Comparison of ENCODE assay signal across 19 cellular contexts in genomic region chr3:11385329-11385728, GRCh38.
DNase-seq lines count a peak whose midpoint lies in the region; ATAC-seq and TF ChIP-seq lines count a peak whose summit lies in the region.
"Had no signal": no experiment of that assay in that cellular context is flagged by ENCODE, and none has a peak within 500 bp of the region (broad histone marks: within the 10 kb centered on the region; RNA-seq: fewer than 3 reads in every experiment).

No MANE protein-coding gene starts in this region.

- H3K9ac ChIP-seq in IMR-90 (ENCODE audit: low read depth, low read length) (no peak overlapping the region), smooth muscle cell (ENCODE audit: low read depth) (no peak overlapping the region), H9 (ENCODE audit: extremely low read depth, insufficient read length, low read length) (no peak overlapping the region)

- H3K56ac ChIP-seq in IMR-90 (ENCODE audit: extremely low read depth, insufficient read depth, low read length) (no peak overlapping the region), H9 (ENCODE audit: insufficient read length, low read depth, low read length) (no peak overlapping the region)

- H3F3A ChIP-seq in smooth muscle cell (ENCODE audit: low read depth), result peaks cover 11% of the 10 kb centered on the region

- H3K23me2 ChIP-seq in H9 (ENCODE audit: insufficient read length, low read depth, low read length, poor library complexity, severe bottlenecking), result no peaks in the 10 kb centered on the region

- DNase-seq in IMR-90 (peak; percentile 24), amniotic epithelial cell (ENCODE audit: low read depth) (peak; percentile 17), foreskin fibroblast (peak; percentile 29 to 62), smooth muscle cell (lab: John Stamatoyannopoulos, UW; ENCODE audit: unreplicated experiment) (no peak), H9 (no peak)
- DNase-seq: activated CD4-positive, alpha-beta T cell treated with anti-CD3 and anti-CD28 coated beads, Interleukin-2, amount 50 U/mL, for 4 hours; activated T-cell treated with anti-CD3 and anti-CD28 coated beads, Interleukin-2, amount 50 U/mL, for 24 hours; head of caudate nucleus; NCI-H1092; NCI-H345; stimulated activated CD4-positive, alpha-beta T cell treated with anti-CD3 and anti-CD28 coated beads, Interleukin-4, amount 100 ng/mL, for 4 hours had no signal

- no peak overlapping the region for H4K8ac ChIP-seq in IMR-90 (ENCODE audit: low read depth in 2 of 2, low read length in 2 of 2)
- H4K8ac ChIP-seq in H9 (replicated peaks; ENCODE audit: insufficient read length, low read depth, low read length), result no peak overlapping the region

- no TSS peak for BruUV-seq in IMR-90 (replicated peaks; lab: Mats Ljungman, UMichigan)

- H3K79me2 ChIP-seq in smooth muscle cell (ENCODE audit: low read depth), result no peaks in the 10 kb centered on the region
- H3K79me2 ChIP-seq in H9 (ENCODE audit: insufficient read depth, low read length), result no peaks in the 10 kb centered on the region

- in situ Hi-C loops in IMR-90 (cut with MboI; ENCODE audit: low sequenced_read_pairs), result loop anchor here (10.0 kb wide), 1 partner anchor 419 kb away; no protein-coding TSS in a partner anchor

- peak overlapping the region in 1 of 3 experiments; percentile 78; a peak in 1 of 7 replicates for H3K27ac Mint-ChIP-seq in H9
- H3K27ac Mint-ChIP-seq: activated naive CD8-positive, alpha-beta T cell; activated T-cell treated with anti-CD3 and anti-CD28 coated beads, Interleukin-2, amount 50 U/mL, for 24 hours had no signal

- H3K18ac ChIP-seq in IMR-90 (ENCODE audit: low read depth, low read length) (no peak overlapping the region), H9 (ENCODE audit: insufficient read length, low read depth, low read length) (no peak overlapping the region)

- no peak overlapping the region for H2AK9ac ChIP-seq in IMR-90 (replicated peaks; ENCODE audit: low read depth, low read length, poor library complexity)

- no peak overlapping the region for H3K4ac ChIP-seq in IMR-90 (ENCODE audit: low read depth, low read length)
- no peak overlapping the region for H3K4ac ChIP-seq in H9 (ENCODE audit: low read depth, low read length)

- H2BK20ac ChIP-seq in IMR-90 (ENCODE audit: low read depth, low read length) (no peak overlapping the region), H9 (ENCODE audit: low read depth, low read length, poor library complexity, severe bottlenecking) (no peak overlapping the region)

- TF ChIP-seq POLR2A in IMR-90 (IDR thresholded peaks at IDR 0.05; ENCODE audit: low read depth, low read length), result no peak

- no peak overlapping the region for H3K27ac ChIP-seq in IMR-90 (ENCODE audit: insufficient read depth, low read length)
- peak overlapping the region; percentile 10 for H3K27ac ChIP-seq in smooth muscle cell (ENCODE audit: low read depth)
- no peak overlapping the region for H3K27ac ChIP-seq in H9 (ENCODE audit: insufficient read length, low read depth, low read length)
- H3K27ac ChIP-seq: C4-2B, thoracic aorta had no signal

- H3T11ph ChIP-seq in H9 (ENCODE audit: low read length), result no peak overlapping the region

- H3K79me1 ChIP-seq in IMR-90 (ENCODE audit: low read depth in 1 of 2, low read length in 2 of 2), result peaks cover 6 to 10% of the 10 kb centered on the region in 2 experiments; a peak in 3 of 4 replicates
- no peaks in the 10 kb centered on the region for H3K79me1 ChIP-seq in H9 (ENCODE audit: insufficient read depth, low read depth, low read length, poor library complexity, severe bottlenecking)

- no peak overlapping the region for H3K4me3 Mint-ChIP-seq in H9
- H3K4me3 Mint-ChIP-seq: activated naive CD8-positive, alpha-beta T cell; activated T-cell treated with anti-CD3 and anti-CD28 coated beads, Interleukin-2, amount 50 U/mL, for 24 hours; central memory CD8-positive, alpha-beta T cell; IgD-negative memory B cell had no signal

- H2BK5ac ChIP-seq in IMR-90 (ENCODE audit: low read depth, low read length, poor library complexity, severe bottlenecking) (no peak overlapping the region), H9 (ENCODE audit: insufficient read length, low read length) (no peak overlapping the region)

- no peak overlapping the region for H2AFZ ChIP-seq in IMR-90 (replicated peaks; ENCODE audit: low read length, poor library complexity)
- no peak overlapping the region for H2AFZ ChIP-seq in smooth muscle cell (ENCODE audit: low read depth)
- H2AFZ ChIP-seq in H9 (ENCODE audit: low read length), result no peak overlapping the region

- dilution Hi-C loops in IMR-90 (cut with HindIII; ENCODE audit: low sequenced_read_pairs, unreplicated experiment), result no loop called here

- H3K4me3 ChIP-seq in IMR-90 (ENCODE audit: insufficient read depth, low read depth, low read length) (no peak overlapping the region), foreskin fibroblast (ENCODE audit: low read depth in 1 of 2, low read length in 2 of 2) (no peak overlapping the region), smooth muscle cell (no peak overlapping the region)
- H3K4me3 ChIP-seq: thoracic aorta had no signal

- no CpG with 5 or more reads among the region's 1 CpG for WGBS in IMR-90 (ENCODE audit: extremely low coverage in 2 of 2, insufficient read length in 1 of 2), 2 experiments
- WGBS in smooth muscle cell (ENCODE audit: low lambda C conversion rate), result 71% methylated on average over 1 of the region's 1 CpG
- WGBS in H9 (ENCODE audit: extremely low coverage, insufficient read length, low lambda C conversion rate), result no CpG with 5 or more reads among the region's 1 CpG

- H4K5ac ChIP-seq in IMR-90 (ENCODE audit: low read depth, low read length) (no peak overlapping the region), H9 (ENCODE audit: insufficient read length, low read depth, low read length) (no peak overlapping the region)

- H2BK120ac ChIP-seq in IMR-90 (ENCODE audit: low read depth, low read length), result no peak overlapping the region
- H2BK120ac ChIP-seq in H9 (ENCODE audit: low read depth, low read length, poor library complexity, severe bottlenecking), result no peak overlapping the region

- no peaks in the 10 kb centered on the region for H3K9me1 ChIP-seq in IMR-90 (ENCODE audit: insufficient read depth, low read length)

- H3K4me1 Mint-ChIP-seq in H9, result peaks cover 11 to 17% of the 10 kb centered on the region in 2 experiments
- H3K4me1 Mint-ChIP-seq: IgD-negative memory B cell had no signal

- H3K4me1 ChIP-seq in IMR-90 (ENCODE audit: control insufficient read depth, insufficient read depth, low read length), result peaks cover 6% of the 10 kb centered on the region
- peaks cover 27% of the 10 kb centered on the region for H3K4me1 ChIP-seq in smooth muscle cell (ENCODE audit: low read depth)
- no peaks in the 10 kb centered on the region for H3K4me1 ChIP-seq in H9 (ENCODE audit: insufficient read depth, low read length)

- H2AK5ac ChIP-seq in IMR-90 (ENCODE audit: low read depth, low read length) (no peak overlapping the region), H9 (ENCODE audit: insufficient read length, low read length) (no peak overlapping the region)

- TF ChIP-seq RAD21 in IMR-90 (IDR thresholded peaks at IDR 0.05; ENCODE audit: low read length), result no peak

- H3K36me3 Mint-ChIP-seq in H9 (ENCODE audit: insufficient read depth in 1 of 3, low read depth in 3 of 3), result no peaks in the 10 kb centered on the region

- H3K36me3 ChIP-seq in IMR-90 (ENCODE audit: control insufficient read depth, insufficient read depth, low read length) (no peaks in the 10 kb centered on the region), smooth muscle cell (ENCODE audit: low read depth) (no peaks in the 10 kb centered on the region)
- H3K36me3 ChIP-seq: thoracic aorta had no signal

- H3K27me3 Mint-ChIP-seq in H9 (ENCODE audit: low read depth), result no peaks in the 10 kb centered on the region
- H3K27me3 Mint-ChIP-seq: activated naive CD8-positive, alpha-beta T cell; activated T-cell treated with anti-CD3 and anti-CD28 coated beads, Interleukin-2, amount 50 U/mL, for 24 hours; central memory CD8-positive, alpha-beta T cell; IgD-negative memory B cell had no signal

- H3K4me2 ChIP-seq in IMR-90 (ENCODE audit: low read depth, low read length), result no peak overlapping the region
- no peak overlapping the region for H3K4me2 ChIP-seq in smooth muscle cell
- H3K4me2 ChIP-seq in H9 (ENCODE audit: insufficient read depth, insufficient read length, low read length), result no peak overlapping the region

- H3K14ac ChIP-seq in IMR-90 (replicated peaks; ENCODE audit: low read depth, low read length) (no peak overlapping the region), H9 (ENCODE audit: insufficient read depth, low read length) (no peak overlapping the region)

- CTCF ChIA-PET in IMR-90 (lab: Yijun Ruan, JAX), result no interaction called here

- intact Hi-C loops in IMR-90 (cut with micrococcal nuclease), result no loop called here

- H3K9me3 Mint-ChIP-seq in H9, result no peaks in the 10 kb centered on the region
- H3K9me3 Mint-ChIP-seq: activated T-cell treated with anti-CD3 and anti-CD28 coated beads, Interleukin-2, amount 50 U/mL, for 24 hours; central memory CD8-positive, alpha-beta T cell; IgD-negative memory B cell had no signal

- no peak overlapping the region for H2BK15ac ChIP-seq in IMR-90 (ENCODE audit: low read depth, low read length)
- H2BK15ac ChIP-seq in H9 (ENCODE audit: low read depth, low read length), result no peak overlapping the region

- no peak overlapping the region for H2BK12ac ChIP-seq in H9 (ENCODE audit: insufficient read length, low read depth, low read length)

- H3K27me3 ChIP-seq in IMR-90 (ENCODE audit: control insufficient read depth, insufficient read depth, low read length), result no peaks in the 10 kb centered on the region
- no peaks in the 10 kb centered on the region for H3K27me3 ChIP-seq in smooth muscle cell (ENCODE audit: low read depth)
- no peaks in the 10 kb centered on the region for H3K27me3 ChIP-seq in H9 (ENCODE audit: insufficient read depth, low read length)

- H4K20me1 ChIP-seq in IMR-90 (ENCODE audit: insufficient read depth, low read length), result no peaks in the 10 kb centered on the region
- no peaks in the 10 kb centered on the region for H4K20me1 ChIP-seq in smooth muscle cell (ENCODE audit: low read depth)
- H4K20me1 ChIP-seq in H9 (ENCODE audit: control insufficient read depth, insufficient read depth, insufficient read length), result no peaks in the 10 kb centered on the region

- POLR2A ChIA-PET in IMR-90 (lab: Charles Lee; ENCODE audit: unreplicated experiment), result no interaction called here

- TF ChIP-seq CTCF in IMR-90 (conservative IDR thresholded peaks at IDR 0.05; ENCODE audit: low read depth, low read length), result no peak
- no peak for TF ChIP-seq CTCF in foreskin fibroblast (IDR thresholded peaks at IDR 0.05; ENCODE audit: low read depth, low read length)
- TF ChIP-seq CTCF in smooth muscle cell (IDR thresholded peaks at IDR 0.05; ENCODE audit: borderline replicate concordance, insufficient read depth, poor library complexity, severe bottlenecking), result no peak
- no peak for TF ChIP-seq CTCF in H9 (conservative IDR thresholded peaks at IDR 0.05)

- no peak overlapping the region for H4K91ac ChIP-seq in IMR-90 (ENCODE audit: insufficient read depth, low read depth, low read length)
- no peak overlapping the region for H4K91ac ChIP-seq in H9 (ENCODE audit: insufficient read length, low read depth, low read length)

- H3K9me3 ChIP-seq in IMR-90 (ENCODE audit: control insufficient read depth, insufficient read depth, low read length), result no peaks in the 10 kb centered on the region
- no peaks in the 10 kb centered on the region for H3K9me3 ChIP-seq in smooth muscle cell (replicated peaks; ENCODE audit: low read depth)
- no peaks in the 10 kb centered on the region for H3K9me3 ChIP-seq in H9 (ENCODE audit: control insufficient read depth, low read depth, low read length)
- H3K9me3 ChIP-seq: thoracic aorta had no signal

- H3K23ac ChIP-seq in IMR-90 (ENCODE audit: low read depth, low read length) (0 out of 2 replicates have a peak overlapping the region, but pooled peaks have one; percentile 12), H9 (ENCODE audit: insufficient read length, low read depth, low read length) (no peak overlapping the region)

- ATAC-seq in IMR-90 (ENCODE audit: low read depth), result no peak
- ATAC-seq in HG03521 (IDR thresholded peaks at IDR 0.05; ENCODE audit: unreplicated experiment), result no peak
- no peak for ATAC-seq in HG02938 (IDR thresholded peaks at IDR 0.05; ENCODE audit: unreplicated experiment)
- ATAC-seq in GM19035 (IDR thresholded peaks at IDR 0.05; ENCODE audit: unreplicated experiment), result no peak

Comparison
In these comparisons a context has a peak if more than half of its experiments do, and no peak if none do; other contexts are left out.
1. DNase-seq: peak in IMR-90 (single experiment), amniotic epithelial cell (single experiment) and foreskin fibroblast (2 of 2); none in smooth muscle cell (single experiment) and H9 (single experiment).